Comparison of ENCODE assay signal across 8 cellular contexts in genomic region chr2:180125245-180125962, GRCh38.
DNase-seq lines count a peak whose midpoint lies in the region; ATAC-seq lines count a peak whose summit lies in the region.

No MANE protein-coding gene starts in this region.

- H3K27me3 ChIP-seq in CD4-positive, alpha-beta memory T cell (ENCODE audit: insufficient read depth, low read length), result no peaks in the 10 kb centered on the region

- no peak overlapping the region for H3K27ac Mint-ChIP-seq in CD4-positive, alpha-beta memory T cell
- H3K27ac Mint-ChIP-seq in stimulated activated naive B cell treated with anti-CD40 and anti-IgM and Interleukin-4, amounts not matched to agents 10 μg/mL and 1 μg/mL and 100 μg/mL, for 72 hours, result no peak overlapping the region

- intact Hi-C loops in CD4-positive, alpha-beta memory T cell (cut with micrococcal nuclease), result loop anchor here (1.0 kb wide), 1 partner anchor 858 kb away; no protein-coding TSS in a partner anchor

- peak; percentile 56 for ATAC-seq in GM19455 (IDR thresholded peaks at IDR 0.05; ENCODE audit: unreplicated experiment)
- peak; percentile 49 for ATAC-seq in HG03571 (IDR thresholded peaks at IDR 0.05; ENCODE audit: unreplicated experiment)
- ATAC-seq in stimulated activated naive B cell treated with anti-CD40 and anti-IgM and Interleukin-4, amounts not matched to agents 10 μg/mL and 1 μg/mL and 100 μg/mL, for 72 hours (replicated peaks), result peak; percentile 79 to 93

- CTCF ChIA-PET in CD4-positive, alpha-beta memory T cell (lab: Charles Lee; ENCODE audit: partially characterized antibody), result interaction anchor here (0.6 to 6.4 kb wide), 12 partner anchors 9 to 1591 kb away, joined by 3 to 95 read pairs (median 4); partner anchors contain the start of gene UBE2E3

- no peak overlapping the region for H3K4me3 ChIP-seq in CD4-positive, alpha-beta memory T cell (ENCODE audit: low read length in 2 of 2)

- no peak overlapping the region for H3K27ac ChIP-seq in CD4-positive, alpha-beta memory T cell (ENCODE audit: low read depth, low read length)

- DNase-seq in CD4-positive, alpha-beta memory T cell, result peak; percentile 28 to 44 (median 38)
- peak; percentile 88 for DNase-seq in NCI-H82 (lab: John Stamatoyannopoulos, UW)
- peak; percentile 5 to 7 for DNase-seq in activated CD8-positive, alpha-beta memory T cell treated with anti-CD3 and anti-CD28 coated beads for 1 hour (ENCODE audit: extremely low read depth in 1 of 2, low read depth in 1 of 2)
- peak; percentile 56 for DNase-seq in epidermal melanocyte (ENCODE audit: insufficient read length, low spot score)
- peak; percentile 77 for DNase-seq in middle frontal gyrus (ENCODE audit: extremely low spot score, low spot score)
- DNase-seq in stimulated activated naive B cell treated with anti-CD40 and anti-IgM and Interleukin-4, amounts not matched to agents 10 μg/mL and 1 μg/mL and 100 μg/mL, for 72 hours, result peak; percentile 13

- no peaks in the 10 kb centered on the region for H3K36me3 Mint-ChIP-seq in CD4-positive, alpha-beta memory T cell
- H3K36me3 Mint-ChIP-seq in stimulated activated naive B cell treated with anti-CD40 and anti-IgM and Interleukin-4, amounts not matched to agents 10 μg/mL and 1 μg/mL and 100 μg/mL, for 72 hours, result no peaks in the 10 kb centered on the region

- H3K9me3 ChIP-seq in CD4-positive, alpha-beta memory T cell (ENCODE audit: control insufficient read depth in 1 of 2, low read length in 2 of 2), result no peaks in the 10 kb centered on the region

- no peaks in the 10 kb centered on the region for H3K4me1 ChIP-seq in CD4-positive, alpha-beta memory T cell (ENCODE audit: insufficient read depth, low read length)

- POLR2A ChIA-PET in CD4-positive, alpha-beta memory T cell (lab: Charles Lee; ENCODE audit: partially characterized antibody), result no interaction called here

- no peaks in the 10 kb centered on the region for H3K9me3 Mint-ChIP-seq in CD4-positive, alpha-beta memory T cell
- H3K9me3 Mint-ChIP-seq in stimulated activated naive B cell treated with anti-CD40 and anti-IgM and Interleukin-4, amounts not matched to agents 10 μg/mL and 1 μg/mL and 100 μg/mL, for 72 hours, result no peaks in the 10 kb centered on the region

- peak overlapping the region in 1 of 8 donors; percentile 29 for H3K4me3 Mint-ChIP-seq in CD4-positive, alpha-beta memory T cell
- no peak overlapping the region for H3K4me3 Mint-ChIP-seq in stimulated activated naive B cell treated with anti-CD40 and anti-IgM and Interleukin-4, amounts not matched to agents 10 μg/mL and 1 μg/mL and 100 μg/mL, for 72 hours

- H3K27me3 Mint-ChIP-seq in CD4-positive, alpha-beta memory T cell, result peaks cover 0 to 7% of the 10 kb centered on the region in 2 donors
- H3K27me3 Mint-ChIP-seq in stimulated activated naive B cell treated with anti-CD40 and anti-IgM and Interleukin-4, amounts not matched to agents 10 μg/mL and 1 μg/mL and 100 μg/mL, for 72 hours, result peaks cover 19 to 27% of the 10 kb centered on the region in 2 donors

- peaks cover 0 to 7% (median 4%) of the 10 kb centered on the region in 4 donors for H3K4me1 Mint-ChIP-seq in CD4-positive, alpha-beta memory T cell
- H3K4me1 Mint-ChIP-seq in stimulated activated naive B cell treated with anti-CD40 and anti-IgM and Interleukin-4, amounts not matched to agents 10 μg/mL and 1 μg/mL and 100 μg/mL, for 72 hours, result peaks cover 1 to 7% of the 10 kb centered on the region in 2 donors

- no peaks in the 10 kb centered on the region for H3K36me3 ChIP-seq in CD4-positive, alpha-beta memory T cell (ENCODE audit: insufficient read depth, low read length)

Comparison
In these comparisons a context has a peak if more than half of its experiments do, and no peak if none do; other contexts are left out.
1. DNase-seq: peak in every context shown above with its lines; median percentile 88 in NCI-H82; 77 in middle frontal gyrus; 56 in epidermal melanocyte; 38 in CD4-positive, alpha-beta memory T cell; 13 in stimulated activated naive B cell treated with anti-CD40 and anti-IgM and Interleukin-4, amounts not matched to agents 10 μg/mL and 1 μg/mL and 100 μg/mL, for 72 hours; 6 in activated CD8-positive, alpha-beta memory T cell treated with anti-CD3 and anti-CD28 coated beads for 1 hour.